ENCODE assay signal across 8 cellular contexts in genomic region chr9:76818271-76818670, GRCh38. TPM values are rescaled to one million over a fixed set of nuclear protein-coding genes. Genes with fewer than 3 reads are reported as not detected.
A peak's percentile ranks its signal among the peaks of the same experiment; 100 is the strongest.
DNase-seq lines count a peak whose midpoint lies in the region; ATAC-seq and TF ChIP-seq lines count a peak whose summit lies in the region.

No MANE protein-coding gene starts in this region.

- intact Hi-C loops in colonic mucosa (cut with DNase I) (no loop called here), uterus (cut with DNase I; ENCODE audit: low total_unique reads) (no loop called here)

- H3K9ac ChIP-seq in colonic mucosa (ENCODE audit: low read depth in 2 of 2, low read length in 2 of 2): no peak overlapping the region

- H3K9me3 ChIP-seq in colonic mucosa (no peaks in the 10 kb centered on the region), uterus (no peaks in the 10 kb centered on the region)

- H3K4me3 Mint-ChIP-seq in activated naive CD8-positive, alpha-beta T cell treated with anti-CD3 and anti-CD28 coated beads, Interleukin-2, amount 50 U/mL, for 24 hours: no peak overlapping the region
- H3K4me3 Mint-ChIP-seq in activated naive CD8-positive, alpha-beta T cell treated with anti-CD3 and anti-CD28 coated beads for 36 hours: no peak overlapping the region

- H3K4me1 Mint-ChIP-seq in activated naive CD8-positive, alpha-beta T cell treated with anti-CD3 and anti-CD28 coated beads, Interleukin-2, amount 50 U/mL, for 24 hours: no peaks in the 10 kb centered on the region
- no peaks in the 10 kb centered on the region for H3K4me1 Mint-ChIP-seq in activated naive CD8-positive, alpha-beta T cell treated with anti-CD3 and anti-CD28 coated beads for 36 hours

- H3K27ac Mint-ChIP-seq in activated naive CD8-positive, alpha-beta T cell treated with anti-CD3 and anti-CD28 coated beads, Interleukin-2, amount 50 U/mL, for 24 hours: no peak overlapping the region
- no peak overlapping the region for H3K27ac Mint-ChIP-seq in activated naive CD8-positive, alpha-beta T cell treated with anti-CD3 and anti-CD28 coated beads for 36 hours

- no peak for TF ChIP-seq POLR2A in uterus (IDR thresholded peaks at IDR 0.05)

- no peaks in the 10 kb centered on the region for H3K4me1 ChIP-seq in colonic mucosa
- H3K4me1 ChIP-seq in uterus: peaks cover 0 to 12% of the 10 kb centered on the region in 2 donors

- H3K27ac ChIP-seq in colonic mucosa: peak overlapping the region; percentile 30
- H3K27ac ChIP-seq in uterus: peak overlapping the region; percentile 83 to 94

- H3K36me3 Mint-ChIP-seq in activated naive CD8-positive, alpha-beta T cell treated with anti-CD3 and anti-CD28 coated beads, Interleukin-2, amount 50 U/mL, for 24 hours (ENCODE audit: low read depth): no peaks in the 10 kb centered on the region
- H3K36me3 Mint-ChIP-seq in activated naive CD8-positive, alpha-beta T cell treated with anti-CD3 and anti-CD28 coated beads for 36 hours: no peaks in the 10 kb centered on the region

- no peak for DNase-seq in activated naive CD8-positive, alpha-beta T cell treated with anti-CD3 and anti-CD28 coated beads, Interleukin-2, amount 50 U/mL, for 24 hours
- DNase-seq in activated naive CD8-positive, alpha-beta T cell treated with anti-CD3 and anti-CD28 coated beads for 36 hours: no peak
- DNase-seq in colonic mucosa (peak; percentile 60), lung microvascular endothelial cell (ENCODE audit: low read depth in 2 of 2) (peak; percentile 96 to 97), uterus (peak; percentile 80 to 93), DMS114 treated with DMSO at 0.1 percent for 48 hours (lab: John Stamatoyannopoulos, UW; ENCODE audit: unreplicated experiment) (no peak), GF-D8 (lab: John Stamatoyannopoulos, UW) (no peak)

- H3K27me3 ChIP-seq in colonic mucosa: no peaks in the 10 kb centered on the region
- H3K27me3 ChIP-seq in uterus: no peaks in the 10 kb centered on the region

- peaks cover 9% of the 10 kb centered on the region for H3K27me3 Mint-ChIP-seq in activated naive CD8-positive, alpha-beta T cell treated with anti-CD3 and anti-CD28 coated beads, Interleukin-2, amount 50 U/mL, for 24 hours
- peaks cover 10% of the 10 kb centered on the region for H3K27me3 Mint-ChIP-seq in activated naive CD8-positive, alpha-beta T cell treated with anti-CD3 and anti-CD28 coated beads for 36 hours

- H3K4me3 ChIP-seq in colonic mucosa (no peak overlapping the region), uterus (no peak overlapping the region)

- ATAC-seq in activated naive CD8-positive, alpha-beta T cell treated with anti-CD3 and anti-CD28 coated beads, Interleukin-2, amount 50 U/mL, for 24 hours: peak; percentile 15
- no peak for ATAC-seq in GM18519 (IDR thresholded peaks at IDR 0.05; ENCODE audit: low FRiP score, unreplicated experiment)

- no peak for TF ChIP-seq CTCF in colonic mucosa (IDR thresholded peaks at IDR 0.05)
- no peak for TF ChIP-seq CTCF in uterus (IDR thresholded peaks at IDR 0.05)

- no peaks in the 10 kb centered on the region for H3K36me3 ChIP-seq in colonic mucosa
- H3K36me3 ChIP-seq in uterus: no peaks in the 10 kb centered on the region

- H3K9me3 Mint-ChIP-seq in activated naive CD8-positive, alpha-beta T cell treated with anti-CD3 and anti-CD28 coated beads, Interleukin-2, amount 50 U/mL, for 24 hours: no peaks in the 10 kb centered on the region
- no peaks in the 10 kb centered on the region for H3K9me3 Mint-ChIP-seq in activated naive CD8-positive, alpha-beta T cell treated with anti-CD3 and anti-CD28 coated beads for 36 hours

RNA-seq across cellular contexts. Expression of gene PCA3, which starts 54.0 kb away (rescaled TPM):
- total RNA-seq in activated naive CD8-positive, alpha-beta T cell treated with anti-CD3 and anti-CD28 coated beads for 36 hours: not detected
- total RNA-seq in colonic mucosa (not detected), lung microvascular endothelial cell (0.20 and 0.22 TPM in 2 replicates), uterus (under 1 TPM in 1 of 4 donors, not detected in 3; 0.43 TPM)

Comparison
In these comparisons a context has a peak if more than half of its experiments do, and no peak if none do; other contexts are left out.
1. DNase-seq: peak in colonic mucosa (single experiment), lung microvascular endothelial cell (2 of 2) and uterus (2 of 2); none in activated naive CD8-positive, alpha-beta T cell treated with anti-CD3 and anti-CD28 coated beads, Interleukin-2, amount 50 U/mL, for 24 hours (single experiment), activated naive CD8-positive, alpha-beta T cell treated with anti-CD3 and anti-CD28 coated beads for 36 hours (single experiment), DMS114 treated with DMSO at 0.1 percent for 48 hours (single experiment) and GF-D8 (single experiment).